Comparison of ENCODE assay signal across 14 cellular contexts in genomic region chr4:101175896-101176676, GRCh38.
DNase-seq lines count a peak whose midpoint lies in the region; ATAC-seq, FAIRE-seq and TF ChIP-seq lines count a peak whose summit lies in the region.
"Had no signal": no experiment of that assay in that cellular context is flagged by ENCODE, and none has a peak within 500 bp of the region (broad histone marks: within the 10 kb centered on the region; RNA-seq: fewer than 3 reads in every experiment).

No MANE protein-coding gene starts in this region.

- peak overlapping the region in 2 of 5 donors; percentile 56 to 69 for H3K27ac ChIP-seq in adrenal gland
- H3K27ac ChIP-seq in HepG2 (ENCODE audit: extremely low read length, insufficient read depth, low read length) = peak overlapping the region; percentile 26
- H3K27ac ChIP-seq in skeletal muscle tissue (ENCODE audit: low read depth, low read length) = peak overlapping the region; percentile 42
- H3K27ac ChIP-seq in coronary artery = no peak overlapping the region
- H3K27ac ChIP-seq: BLaER1, parathyroid adenoma, PC-9, upper lobe of left lung had no signal

- intact Hi-C loops in adrenal gland (cut with DNase I) = no loop called here
- intact Hi-C loops in HepG2 (cut with micrococcal nuclease; ENCODE audit: unreplicated experiment) = no loop called here

- H3K79me2 ChIP-seq in HepG2 (ENCODE audit: insufficient read depth, low read length) = no peaks in the 10 kb centered on the region
- H3K79me2 ChIP-seq: parathyroid adenoma had no signal

- FAIRE-seq in HepG2 (lab: Jason Lieb, UNC) = no peak

- H3K4me1 ChIP-seq in adrenal gland (replicated peaks in 1 of 2) (peaks cover 8 to 15% of the 10 kb centered on the region in 2 donors), HepG2 (ENCODE audit: insufficient read depth, low read length) (peaks cover 19% of the 10 kb centered on the region), skeletal muscle tissue (ENCODE audit: control insufficient read depth in 3 of 3, insufficient read depth in 3 of 3, low read length in 3 of 3) (peaks cover 9 to 19% (median 13%) of the 10 kb centered on the region in 3 donors)
- H3K4me1 ChIP-seq: BLaER1, parathyroid adenoma had no signal

- H3K27me3 ChIP-seq in adrenal gland (no peaks in the 10 kb centered on the region), HepG2 (ENCODE audit: control insufficient read depth in 1 of 2, insufficient read depth in 2 of 2, low read length in 2 of 2) (no peaks in the 10 kb centered on the region; a peak in 1 of 5 replicates), skeletal muscle tissue (ENCODE audit: control insufficient read depth in 3 of 3, insufficient read depth in 3 of 3, low read length in 3 of 3) (no peaks in the 10 kb centered on the region)
- H3K27me3 ChIP-seq: BLaER1, upper lobe of left lung had no signal

- H3K36me3 ChIP-seq in adrenal gland (replicated peaks in 1 of 2) (no peaks in the 10 kb centered on the region), HepG2 (replicated peaks in 1 of 2; ENCODE audit: control insufficient read depth in 1 of 2, insufficient read depth in 2 of 2, low read length in 2 of 2) (no peaks in the 10 kb centered on the region), skeletal muscle tissue (ENCODE audit: control insufficient read depth in 3 of 3, insufficient read depth in 3 of 3, low read length in 3 of 3) (no peaks in the 10 kb centered on the region)
- H3K36me3 ChIP-seq: BLaER1, upper lobe of left lung had no signal

- TF ChIP-seq EP300 in HepG2 (IDR thresholded peaks at IDR 0.05; ENCODE audit: low read depth in 2 of 2, low read length in 2 of 2) = no peak; a peak in 1 of 4 replicates
- no peak for TF ChIP-seq EP300 in HepG2 (CRISPR knock-in tag; IDR thresholded peaks at IDR 0.05; ENCODE audit: borderline replicate concordance)

- no peaks in the 10 kb centered on the region for H3K9me3 ChIP-seq in adrenal gland (replicated peaks in 1 of 3)
- H3K9me3 ChIP-seq in HepG2 (ENCODE audit: low read length) = no peaks in the 10 kb centered on the region
- no peaks in the 10 kb centered on the region for H3K9me3 ChIP-seq in skeletal muscle tissue (ENCODE audit: control insufficient read depth in 3 of 3, low read length in 3 of 3)
- H3K9me3 ChIP-seq: BLaER1, upper lobe of left lung had no signal

- POLR2A ChIA-PET in HepG2 (lab: Yijun Ruan, JAX) = no interaction called here

- TF ChIP-seq RAD21 in HepG2 (CRISPR knock-in tag; IDR thresholded peaks at IDR 0.05) = no peak

- no peak for TF ChIP-seq POLR2A in adrenal gland (IDR thresholded peaks at IDR 0.05)
- no peak for TF ChIP-seq POLR2A in HepG2 (IDR thresholded peaks at IDR 0.05; ENCODE audit: insufficient read depth in 1 of 2, low read depth in 2 of 2, low read length in 2 of 2)

- TF ChIP-seq CTCF in adrenal gland (IDR thresholded peaks at IDR 0.05) (no peak), HepG2 (CRISPR knock-in tag; IDR thresholded peaks at IDR 0.05) (no peak), GM20000 (IDR thresholded peaks at IDR 0.05; ENCODE audit: extremely low read depth, missing control alignments) (no peak), coronary artery (IDR thresholded peaks at IDR 0.05) (no peak)

- H3K9ac ChIP-seq in HepG2 (ENCODE audit: insufficient read depth, low read depth, low read length) (no peak overlapping the region), skeletal muscle tissue (ENCODE audit: low read depth in 1 of 3, low read length in 3 of 3) (no peak overlapping the region)
- H3K9ac ChIP-seq: BLaER1, parathyroid adenoma had no signal

- WGBS in adrenal gland, 4 donors = 53 to 58% (median 57%) methylated on average over 6 of the region's 6 CpGs
- 67% methylated on average over 6 of the region's 6 CpGs for WGBS in HepG2 (ENCODE audit: low lambda C conversion rate)

- H2AFZ ChIP-seq in HepG2 (ENCODE audit: low read length) = no peak overlapping the region
- H2AFZ ChIP-seq: parathyroid adenoma, PC-9 had no signal

- H3K4me3 ChIP-seq in adrenal gland (no peak overlapping the region), HepG2 (replicated peaks in 1 of 3; ENCODE audit: insufficient read depth in 1 of 3, low read depth in 2 of 3, low read length in 3 of 3) (no peak overlapping the region), skeletal muscle tissue (ENCODE audit: low read length in 3 of 3) (no peak overlapping the region), coronary artery (no peak overlapping the region)
- H3K4me3 ChIP-seq: BLaER1, PC-9, upper lobe of left lung had no signal

- in situ Hi-C loops in HepG2 (cut with HindIII; ENCODE audit: extremely low pct_ligation_motif_present, low pct_unique_long_range_greater_than_20kb) = no loop called here

- no peak overlapping the region for H3K4me2 ChIP-seq in HepG2 (ENCODE audit: low read depth, low read length)
- H3K4me2 ChIP-seq: BLaER1, PC-9 had no signal

- CTCF ChIA-PET in HepG2 (lab: Yijun Ruan, JAX; ENCODE audit: low intra/inter-chr PET ratio, low total read pairs) = no interaction called here

- H4K20me1 ChIP-seq in HepG2 (ENCODE audit: insufficient read depth, low read length) = no peaks in the 10 kb centered on the region

- peak; percentile 66; the same call in 2 of the 3 replicates for ATAC-seq in HepG2
- no peak for ATAC-seq in GM21528 (IDR thresholded peaks at IDR 0.05; ENCODE audit: low FRiP score, unreplicated experiment)

- BruUV-seq in HepG2 (replicated peaks; lab: Mats Ljungman, UMichigan) = no TSS peak

- peak; percentile 43 for DNase-seq in LoVo (ENCODE audit: low spot score)
- peak in 6 of 7 donors; percentile 36 to 61 (median 52) for DNase-seq in adrenal gland
- peak; percentile 55 for DNase-seq in HepG2 (ENCODE audit: low spot score)
- DNase-seq in GM20000 (ENCODE audit: low spot score) = no peak
- no peak for DNase-seq in coronary artery (ENCODE audit: low spot score)
- DNase-seq: DND-41, NCI-H1048, NCI-H2171 treated with DMSO at 0.1 percent for 48 hours, PC-9 had no signal

TF ChIP-seq in HepG2, 621 proteins besides CTCF, POLR2A, EP300 and RAD21 (continues in another document):
- TF ChIP-seq RARA (CRISPR knock-in tag; IDR thresholded peaks at IDR 0.05) = peak; percentile 96
- no peak for TF ChIP-seq ATF7 (IDR thresholded peaks at IDR 0.05)
- TF ChIP-seq ATF7 (CRISPR knock-in tag; IDR thresholded peaks at IDR 0.05) = no peak
- TF ChIP-seq NCOA2 (CRISPR knock-in tag; IDR thresholded peaks at IDR 0.05) = peak; percentile 14; the same call in 1 of the 2 replicates
- TF ChIP-seq IRF2 (CRISPR knock-in tag; IDR thresholded peaks at IDR 0.05) = no peak
- no peak for TF ChIP-seq ZNF629 (CRISPR knock-in tag; conservative IDR thresholded peaks at IDR 0.05)
- peak; percentile 29; the same call in 1 of the 2 replicates for TF ChIP-seq ISL2 (CRISPR knock-in tag; IDR thresholded peaks at IDR 0.05)
- TF ChIP-seq, protein P1, sequence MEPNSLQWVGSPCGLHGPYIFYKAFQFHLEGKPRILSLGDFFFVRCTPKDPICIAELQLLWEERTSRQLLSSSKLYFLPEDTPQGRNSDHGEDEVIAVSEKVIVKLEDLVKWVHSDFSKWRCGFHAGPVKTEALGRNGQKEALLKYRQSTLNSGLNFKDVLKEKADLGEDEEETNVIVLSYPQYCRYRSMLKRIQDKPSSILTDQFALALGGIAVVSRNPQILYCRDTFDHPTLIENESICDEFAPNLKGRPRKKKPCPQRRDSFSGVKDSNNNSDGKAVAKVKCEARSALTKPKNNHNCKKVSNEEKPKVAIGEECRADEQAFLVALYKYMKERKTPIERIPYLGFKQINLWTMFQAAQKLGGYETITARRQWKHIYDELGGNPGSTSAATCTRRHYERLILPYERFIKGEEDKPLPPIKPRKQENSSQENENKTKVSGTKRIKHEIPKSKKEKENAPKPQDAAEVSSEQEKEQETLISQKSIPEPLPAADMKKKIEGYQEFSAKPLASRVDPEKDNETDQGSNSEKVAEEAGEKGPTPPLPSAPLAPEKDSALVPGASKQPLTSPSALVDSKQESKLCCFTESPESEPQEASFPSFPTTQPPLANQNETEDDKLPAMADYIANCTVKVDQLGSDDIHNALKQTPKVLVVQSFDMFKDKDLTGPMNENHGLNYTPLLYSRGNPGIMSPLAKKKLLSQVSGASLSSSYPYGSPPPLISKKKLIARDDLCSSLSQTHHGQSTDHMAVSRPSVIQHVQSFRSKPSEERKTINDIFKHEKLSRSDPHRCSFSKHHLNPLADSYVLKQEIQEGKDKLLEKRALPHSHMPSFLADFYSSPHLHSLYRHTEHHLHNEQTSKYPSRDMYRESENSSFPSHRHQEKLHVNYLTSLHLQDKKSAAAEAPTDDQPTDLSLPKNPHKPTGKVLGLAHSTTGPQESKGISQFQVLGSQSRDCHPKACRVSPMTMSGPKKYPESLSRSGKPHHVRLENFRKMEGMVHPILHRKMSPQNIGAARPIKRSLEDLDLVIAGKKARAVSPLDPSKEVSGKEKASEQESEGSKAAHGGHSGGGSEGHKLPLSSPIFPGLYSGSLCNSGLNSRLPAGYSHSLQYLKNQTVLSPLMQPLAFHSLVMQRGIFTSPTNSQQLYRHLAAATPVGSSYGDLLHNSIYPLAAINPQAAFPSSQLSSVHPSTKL (CRISPR knock-in tag; IDR thresholded peaks at IDR 0.05) = peak; percentile 80
- TF ChIP-seq, protein P2, sequence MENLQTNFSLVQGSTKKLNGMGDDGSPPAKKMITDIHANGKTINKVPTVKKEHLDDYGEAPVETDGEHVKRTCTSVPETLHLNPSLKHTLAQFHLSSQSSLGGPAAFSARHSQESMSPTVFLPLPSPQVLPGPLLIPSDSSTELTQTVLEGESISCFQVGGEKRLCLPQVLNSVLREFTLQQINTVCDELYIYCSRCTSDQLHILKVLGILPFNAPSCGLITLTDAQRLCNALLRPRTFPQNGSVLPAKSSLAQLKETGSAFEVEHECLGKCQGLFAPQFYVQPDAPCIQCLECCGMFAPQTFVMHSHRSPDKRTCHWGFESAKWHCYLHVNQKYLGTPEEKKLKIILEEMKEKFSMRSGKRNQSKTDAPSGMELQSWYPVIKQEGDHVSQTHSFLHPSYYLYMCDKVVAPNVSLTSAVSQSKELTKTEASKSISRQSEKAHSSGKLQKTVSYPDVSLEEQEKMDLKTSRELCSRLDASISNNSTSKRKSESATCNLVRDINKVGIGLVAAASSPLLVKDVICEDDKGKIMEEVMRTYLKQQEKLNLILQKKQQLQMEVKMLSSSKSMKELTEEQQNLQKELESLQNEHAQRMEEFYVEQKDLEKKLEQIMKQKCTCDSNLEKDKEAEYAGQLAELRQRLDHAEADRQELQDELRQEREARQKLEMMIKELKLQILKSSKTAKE (CRISPR knock-in tag; IDR thresholded peaks at IDR 0.05; ENCODE audit: borderline replicate concordance) = peak; percentile 33; the same call in 1 of the 2 replicates
- TF ChIP-seq ZNF883 (CRISPR knock-in tag; IDR thresholded peaks at IDR 0.05; ENCODE audit: not compliant biosample characterization) = no peak
- TF ChIP-seq RXRB (CRISPR knock-in tag; IDR thresholded peaks at IDR 0.05; ENCODE audit: borderline replicate concordance) = peak; percentile 87
- TF ChIP-seq GATAD2A (CRISPR knock-in tag; IDR thresholded peaks at IDR 0.05) = peak; percentile 71; the same call in 1 of the 2 replicates
- no peak for TF ChIP-seq POLR2G (IDR thresholded peaks at IDR 0.05; ENCODE audit: low read depth, low read length)
- TF ChIP-seq CEBPB (IDR thresholded peaks at IDR 0.05; ENCODE audit: borderline replicate concordance, low read depth, low read length) = peak; percentile 22; the same call in 1 of the 2 replicates
- peak; percentile 55; the same call in 1 of the 2 replicates for TF ChIP-seq BCL6 (CRISPR knock-in tag; IDR thresholded peaks at IDR 0.05)

Comparison
In these comparisons a context has a peak if more than half of its experiments do, and no peak if none do; other contexts are left out.
1. DNase-seq: peak in LoVo (single experiment), adrenal gland (6 of 7) and HepG2 (single experiment); none in GM20000 (single experiment) and coronary artery (single experiment).
2. H3K27ac ChIP-seq: peak in HepG2 (single experiment) and skeletal muscle tissue (single experiment); none in coronary artery (0 of 2).